In genomic region chr19:10332158-10332964, GRCh38 we compare ENCODE assay signal across 1 cellular context.
TF ChIP-seq lines count a peak whose summit lies in the region.

No MANE protein-coding gene starts in this region.

TF ChIP-seq in endothelial cell of umbilical vein, 7 proteins besides CTCF, POLR2A, EP300 and RAD21:
- TF ChIP-seq FOS (IDR thresholded peaks at IDR 0.05; ENCODE audit: borderline replicate concordance, insufficient read depth, low read length) (no peak), POLR2AphosphoS5 (IDR thresholded peaks at IDR 0.05; ENCODE audit: insufficient read depth, low read depth, low read length) (no peak)
- TF ChIP-seq, protein P1, sequence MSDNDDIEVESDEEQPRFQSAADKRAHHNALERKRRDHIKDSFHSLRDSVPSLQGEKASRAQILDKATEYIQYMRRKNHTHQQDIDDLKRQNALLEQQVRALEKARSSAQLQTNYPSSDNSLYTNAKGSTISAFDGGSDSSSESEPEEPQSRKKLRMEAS (IDR thresholded peaks at IDR 0.05; ENCODE audit: insufficient read depth, insufficient read length) = no peak
TF ChIP-seq in endothelial cell of umbilical vein: peak in this region for 0.
